24 cellular contexts compared by ENCODE assay signal in genomic region chr7:2122651-2123050, GRCh38.
"Had no signal": no experiment of that assay in that cellular context is flagged by ENCODE, and none has a peak within 500 bp of the region (broad histone marks: within the 10 kb centered on the region; RNA-seq: fewer than 3 reads in every experiment).

No MANE protein-coding gene starts in this region.

- ATAC-seq: K562, Panc1, PC-3, T-cell had no signal

- FAIRE-seq: HTR-8/SVneo, K562 had no signal

- H3K4me3 ChIP-seq: K562 had no signal

- DNase-seq: Kasumi-1; MV-4-11; NCI-H1092; NCI-H1105 treated with DMSO at 0.1 percent for 48 hours; NCI-H1417 treated with DMSO at 0.1 percent for 48 hours; NCI-H146; NCI-H1930; NCI-H2081; NCI-H524; NCI-H526 treated with DMSO at 0.1 percent for 48 hours; NCI-H748 treated with DMSO at 0.1 percent for 48 hours; NK-92 treated with Interleukin-12 subunit alpha and Interleukin-12 subunit beta, amount 100 ng/mL, for 24 hours; PC-3; SHP77; SK-N-SH; SW 1271; T-cell had no signal

- H3K27ac Mint-ChIP-seq: T-cell had no signal

- H3K9ac ChIP-seq: KMS-11, SK-N-SH had no signal

- H3K36me3 Mint-ChIP-seq: IgD-negative memory B cell, T-cell had no signal

- H3K27me3 Mint-ChIP-seq: IgD-negative memory B cell, T-cell had no signal

- H3K4me2 ChIP-seq: KMS-11, SK-N-SH had no signal

- H3K4me3 Mint-ChIP-seq: IgD-negative memory B cell, T-cell had no signal

- H3K27ac ChIP-seq: HL-60, KMS-11, RWPE1 had no signal

- H3K9me3 ChIP-seq: SK-N-SH had no signal

- H3K9me3 Mint-ChIP-seq: IgD-negative memory B cell, T-cell had no signal
